ENCODE assay signal across 1 cellular context in the genomic region with DNA sequence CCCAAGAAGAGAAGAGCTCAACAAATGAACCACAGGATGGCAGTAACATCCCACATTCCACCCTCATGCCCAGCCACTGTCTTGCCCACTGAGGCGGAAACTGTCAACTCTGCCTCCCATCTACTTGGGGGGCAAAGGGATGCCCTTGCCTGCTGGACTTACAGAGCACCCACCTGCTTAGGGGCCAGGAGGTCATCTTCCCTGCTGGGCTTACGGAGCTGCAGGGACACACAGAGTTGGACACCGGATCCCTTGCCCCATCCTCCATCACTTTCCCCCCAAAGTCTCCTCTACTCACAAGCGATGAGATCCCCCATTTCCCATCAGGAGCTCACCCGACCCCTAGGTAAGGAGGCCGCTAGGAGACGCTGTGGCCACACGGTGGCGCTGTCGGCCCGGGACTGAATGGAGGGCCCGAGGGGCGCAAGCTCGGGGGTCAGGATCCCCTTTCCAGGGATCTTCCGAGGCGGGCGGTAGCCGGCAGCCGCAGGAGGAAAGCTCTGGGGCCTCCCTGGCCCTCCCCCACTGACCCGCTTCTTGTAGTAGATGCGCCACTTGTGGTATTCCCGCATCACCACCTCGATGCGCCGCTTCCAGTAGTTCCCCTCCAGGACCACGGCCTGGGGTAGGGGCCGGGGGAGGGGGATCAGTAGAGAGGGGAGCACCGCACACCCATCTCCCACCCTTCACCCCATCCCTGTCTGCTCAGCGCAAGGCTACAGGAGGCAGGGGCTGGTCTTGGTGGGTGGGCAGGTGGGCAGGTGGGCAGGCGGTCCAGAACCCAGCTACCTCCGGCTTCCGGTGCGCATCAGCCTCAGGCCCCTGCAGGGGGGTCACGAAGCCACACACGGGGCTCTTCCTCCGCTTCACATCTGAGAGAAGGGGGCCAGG.
TF ChIP-seq lines count a peak whose summit lies in the region.

No MANE protein-coding gene starts in this region.

TF ChIP-seq in HepG2, 621 proteins besides CTCF, POLR2A, EP300 and RAD21 (continued from another document and continues in another):
- TF ChIP-seq THAP9 (CRISPR knock-in tag; IDR thresholded peaks at IDR 0.05; ENCODE audit: borderline replicate concordance) (peak; percentile 60), ZNF556 (CRISPR knock-in tag; IDR thresholded peaks at IDR 0.05; ENCODE audit: borderline replicate concordance) (0 out of 2 replicates have a peak, but pooled peaks have one; percentile 52), PRMT3 (CRISPR knock-in tag; IDR thresholded peaks at IDR 0.05; ENCODE audit: borderline replicate concordance, low read depth) (no peak), HINFP (CRISPR knock-in tag; IDR thresholded peaks at IDR 0.05; ENCODE audit: low read depth) (no peak), HMGA1 (CRISPR knock-in tag; conservative IDR thresholded peaks at IDR 0.05) (no peak), ZNF253 (CRISPR knock-in tag; IDR thresholded peaks at IDR 0.05; ENCODE audit: borderline replicate concordance) (no peak), ZBTB3 (CRISPR knock-in tag; IDR thresholded peaks at IDR 0.05; ENCODE audit: borderline replicate concordance, low read depth) (no peak), POLR2AphosphoS2 (IDR thresholded peaks at IDR 0.05; ENCODE audit: low read depth, low read length) (peak; percentile 64; the same call in 1 of the 2 replicates), HMG20A (CRISPR knock-in tag; IDR thresholded peaks at IDR 0.05; ENCODE audit: borderline replicate concordance) (no peak), ZNF382 (CRISPR knock-in tag; IDR thresholded peaks at IDR 0.05; ENCODE audit: borderline replicate concordance) (no peak), ARID2 (CRISPR knock-in tag; IDR thresholded peaks at IDR 0.05; ENCODE audit: borderline replicate concordance) (no peak), TCF7L2 (IDR thresholded peaks at IDR 0.05; ENCODE audit: low read depth, low read length) (no peak), HDAC6 (IDR thresholded peaks at IDR 0.05; ENCODE audit: low read depth, low read length) (no peak), HNF1B (CRISPR knock-in tag; IDR thresholded peaks at IDR 0.05) (0 out of 2 replicates have a peak, but pooled peaks have one; percentile 39), ZMYM4 (CRISPR knock-in tag; IDR thresholded peaks at IDR 0.05) (0 out of 2 replicates have a peak, but pooled peaks have one; percentile 30), GLMP (CRISPR knock-in tag; IDR thresholded peaks at IDR 0.05; ENCODE audit: borderline replicate concordance) (no peak), REPIN1 (CRISPR knock-in tag; IDR thresholded peaks at IDR 0.05; ENCODE audit: borderline replicate concordance, low read depth) (no peak), ZBTB2 (CRISPR knock-in tag; IDR thresholded peaks at IDR 0.05; ENCODE audit: low read depth) (0 out of 2 replicates have a peak, but pooled peaks have one; percentile 37), CREB1 (IDR thresholded peaks at IDR 0.05) (no peak), CREB1 (CRISPR knock-in tag; IDR thresholded peaks at IDR 0.05) (no peak), ZNF776 (CRISPR knock-in tag; IDR thresholded peaks at IDR 0.05) (no peak), FOSL2 (CRISPR knock-in tag; IDR thresholded peaks at IDR 0.05) (no peak), CHCHD3 (CRISPR knock-in tag; IDR thresholded peaks at IDR 0.05) (no peak), ZNF276 (CRISPR knock-in tag; IDR thresholded peaks at IDR 0.05; ENCODE audit: low read depth) (no peak), ZNF121 (CRISPR knock-in tag; IDR thresholded peaks at IDR 0.05) (no peak), KMT2B (CRISPR knock-in tag; IDR thresholded peaks at IDR 0.05) (no peak), SAFB2 (CRISPR knock-in tag; IDR thresholded peaks at IDR 0.05; ENCODE audit: borderline replicate concordance, low read depth) (no peak; the same call in 1 of the 2 replicates), TCF7 (IDR thresholded peaks at IDR 0.05; ENCODE audit: low read depth) (no peak), ZNF782 (CRISPR knock-in tag; IDR thresholded peaks at IDR 0.05; ENCODE audit: borderline replicate concordance) (no peak), ZNF44 (CRISPR knock-in tag; IDR thresholded peaks at IDR 0.05) (no peak), ARNTL (CRISPR knock-in tag; IDR thresholded peaks at IDR 0.05) (no peak), MTA3 (CRISPR knock-in tag; IDR thresholded peaks at IDR 0.05) (no peak), ZNF549 (CRISPR knock-in tag; IDR thresholded peaks at IDR 0.05) (no peak), MATR3 (CRISPR knock-in tag; IDR thresholded peaks at IDR 0.05) (no peak), CEBPB (IDR thresholded peaks at IDR 0.05; ENCODE audit: borderline replicate concordance, low read depth, low read length) (no peak), GPN1 (CRISPR knock-in tag; IDR thresholded peaks at IDR 0.05; ENCODE audit: borderline replicate concordance) (no peak), ZNF709 (CRISPR knock-in tag; IDR thresholded peaks at IDR 0.05) (no peak)
- TF ChIP-seq, protein P1, sequence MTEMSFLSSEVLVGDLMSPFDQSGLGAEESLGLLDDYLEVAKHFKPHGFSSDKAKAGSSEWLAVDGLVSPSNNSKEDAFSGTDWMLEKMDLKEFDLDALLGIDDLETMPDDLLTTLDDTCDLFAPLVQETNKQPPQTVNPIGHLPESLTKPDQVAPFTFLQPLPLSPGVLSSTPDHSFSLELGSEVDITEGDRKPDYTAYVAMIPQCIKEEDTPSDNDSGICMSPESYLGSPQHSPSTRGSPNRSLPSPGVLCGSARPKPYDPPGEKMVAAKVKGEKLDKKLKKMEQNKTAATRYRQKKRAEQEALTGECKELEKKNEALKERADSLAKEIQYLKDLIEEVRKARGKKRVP (CRISPR knock-in tag; IDR thresholded peaks at IDR 0.05): no peak
- TF ChIP-seq, protein P2, sequence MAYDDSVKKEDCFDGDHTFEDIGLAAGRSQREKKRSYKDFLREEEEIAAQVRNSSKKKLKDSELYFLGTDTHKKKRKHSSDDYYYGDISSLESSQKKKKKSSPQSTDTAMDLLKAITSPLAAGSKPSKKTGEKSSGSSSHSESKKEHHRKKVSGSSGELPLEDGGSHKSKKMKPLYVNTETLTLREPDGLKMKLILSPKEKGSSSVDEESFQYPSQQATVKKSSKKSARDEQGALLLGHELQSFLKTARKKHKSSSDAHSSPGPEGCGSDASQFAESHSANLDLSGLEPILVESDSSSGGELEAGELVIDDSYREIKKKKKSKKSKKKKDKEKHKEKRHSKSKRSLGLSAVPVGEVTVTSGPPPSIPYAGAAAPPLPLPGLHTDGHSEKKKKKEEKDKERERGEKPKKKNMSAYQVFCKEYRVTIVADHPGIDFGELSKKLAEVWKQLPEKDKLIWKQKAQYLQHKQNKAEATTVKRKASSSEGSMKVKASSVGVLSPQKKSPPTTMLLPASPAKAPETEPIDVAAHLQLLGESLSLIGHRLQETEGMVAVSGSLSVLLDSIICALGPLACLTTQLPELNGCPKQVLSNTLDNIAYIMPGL (CRISPR knock-in tag; IDR thresholded peaks at IDR 0.05; ENCODE audit: borderline replicate concordance in 1 of 2, low read depth in 1 of 2): 0 out of 4 replicates have a peak, but pooled peaks of 1 of the 2 experiments have one; percentile 40
- TF ChIP-seq, protein P3, sequence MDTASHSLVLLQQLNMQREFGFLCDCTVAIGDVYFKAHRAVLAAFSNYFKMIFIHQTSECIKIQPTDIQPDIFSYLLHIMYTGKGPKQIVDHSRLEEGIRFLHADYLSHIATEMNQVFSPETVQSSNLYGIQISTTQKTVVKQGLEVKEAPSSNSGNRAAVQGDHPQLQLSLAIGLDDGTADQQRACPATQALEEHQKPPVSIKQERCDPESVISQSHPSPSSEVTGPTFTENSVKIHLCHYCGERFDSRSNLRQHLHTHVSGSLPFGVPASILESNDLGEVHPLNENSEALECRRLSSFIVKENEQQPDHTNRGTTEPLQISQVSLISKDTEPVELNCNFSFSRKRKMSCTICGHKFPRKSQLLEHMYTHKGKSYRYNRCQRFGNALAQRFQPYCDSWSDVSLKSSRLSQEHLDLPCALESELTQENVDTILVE (CRISPR knock-in tag; IDR thresholded peaks at IDR 0.05): no peak
